In genomic region chr4:102447413-102447812, GRCh38 we compare ENCODE assay signal across 1 cellular context.
TF ChIP-seq lines count a peak whose summit lies in the region.

No MANE protein-coding gene starts in this region.

TF ChIP-seq in GM12878, 131 proteins besides CTCF, POLR2A, EP300 and RAD21 (continued from another document):
- TF ChIP-seq TCF12 (IDR thresholded peaks at IDR 0.05; ENCODE audit: low read depth, low read length) = no peak
- TF ChIP-seq MEF2B (IDR thresholded peaks at IDR 0.05; ENCODE audit: partially characterized antibody, poor library complexity, severe bottlenecking) = no peak
- no peak for TF ChIP-seq ZBTB11 (CRISPR knock-in tag; IDR thresholded peaks at IDR 0.05)
- TF ChIP-seq, protein P1, sequence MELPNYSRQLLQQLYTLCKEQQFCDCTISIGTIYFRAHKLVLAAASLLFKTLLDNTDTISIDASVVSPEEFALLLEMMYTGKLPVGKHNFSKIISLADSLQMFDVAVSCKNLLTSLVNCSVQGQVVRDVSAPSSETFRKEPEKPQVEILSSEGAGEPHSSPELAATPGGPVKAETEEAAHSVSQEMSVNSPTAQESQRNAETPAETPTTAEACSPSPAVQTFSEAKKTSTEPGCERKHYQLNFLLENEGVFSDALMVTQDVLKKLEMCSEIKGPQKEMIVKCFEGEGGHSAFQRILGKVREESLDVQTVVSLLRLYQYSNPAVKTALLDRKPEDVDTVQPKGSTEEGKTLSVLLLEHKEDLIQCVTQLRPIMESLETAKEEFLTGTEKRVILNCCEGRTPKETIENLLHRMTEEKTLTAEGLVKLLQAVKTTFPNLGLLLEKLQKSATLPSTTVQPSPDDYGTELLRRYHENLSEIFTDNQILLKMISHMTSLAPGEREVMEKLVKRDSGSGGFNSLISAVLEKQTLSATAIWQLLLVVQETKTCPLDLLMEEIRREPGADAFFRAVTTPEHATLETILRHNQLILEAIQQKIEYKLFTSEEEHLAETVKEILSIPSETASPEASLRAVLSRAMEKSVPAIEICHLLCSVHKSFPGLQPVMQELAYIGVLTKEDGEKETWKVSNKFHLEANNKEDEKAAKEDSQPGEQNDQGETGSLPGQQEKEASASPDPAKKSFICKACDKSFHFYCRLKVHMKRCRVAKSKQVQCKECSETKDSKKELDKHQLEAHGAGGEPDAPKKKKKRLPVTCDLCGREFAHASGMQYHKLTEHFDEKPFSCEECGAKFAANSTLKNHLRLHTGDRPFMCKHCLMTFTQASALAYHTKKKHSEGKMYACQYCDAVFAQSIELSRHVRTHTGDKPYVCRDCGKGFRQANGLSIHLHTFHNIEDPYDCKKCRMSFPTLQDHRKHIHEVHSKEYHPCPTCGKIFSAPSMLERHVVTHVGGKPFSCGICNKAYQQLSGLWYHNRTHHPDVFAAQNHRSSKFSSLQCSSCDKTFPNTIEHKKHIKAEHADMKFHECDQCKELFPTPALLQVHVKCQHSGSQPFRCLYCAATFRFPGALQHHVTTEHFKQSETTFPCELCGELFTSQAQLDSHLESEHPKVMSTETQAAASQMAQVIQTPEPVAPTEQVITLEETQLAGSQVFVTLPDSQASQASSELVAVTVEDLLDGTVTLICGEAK (IDR thresholded peaks at IDR 0.05; ENCODE audit: borderline replicate concordance) = no peak
- TF ChIP-seq BHLHE40 (IDR thresholded peaks at IDR 0.05; ENCODE audit: borderline replicate concordance in 1 of 2, low read depth in 2 of 2, low read length in 1 of 2) = no peak
- TF ChIP-seq ZNF384 (IDR thresholded peaks at IDR 0.05; ENCODE audit: borderline replicate concordance, low read depth, low read length) = no peak
